In the genomic region with DNA sequence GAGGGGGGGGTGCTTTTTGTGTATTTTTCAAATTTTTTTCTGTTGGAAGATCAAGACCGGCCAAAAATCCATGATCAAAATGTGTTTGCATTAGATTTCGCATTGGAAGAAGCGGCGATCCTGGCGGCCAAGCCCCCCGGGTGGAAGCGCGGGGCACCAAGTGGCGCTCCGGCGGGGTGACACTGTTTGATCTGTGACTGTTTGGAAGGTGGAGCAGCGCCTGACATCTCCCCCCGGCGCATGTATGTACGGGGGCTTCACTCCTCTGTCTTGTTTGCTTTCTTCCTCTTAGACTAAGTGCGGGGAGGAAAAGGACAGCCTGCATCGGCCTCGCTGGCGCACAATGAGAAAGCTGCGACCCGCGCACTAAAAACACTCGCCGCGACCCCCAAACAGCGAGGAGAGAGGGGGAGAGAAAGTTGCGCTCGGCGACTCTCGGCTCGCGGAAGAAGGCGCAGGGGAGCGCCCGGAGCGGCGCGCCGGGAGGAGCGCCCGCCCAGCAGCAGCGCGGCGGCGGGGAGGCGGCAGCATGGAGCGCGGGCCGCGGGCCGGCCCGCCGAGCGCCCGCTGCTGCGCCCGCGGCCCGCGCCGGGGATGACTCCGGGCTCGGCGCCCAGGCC, we compare ENCODE assay signal across 8 cellular contexts. TPM values are rescaled to one million over a fixed set of nuclear protein-coding genes. Genes with fewer than 3 reads are reported as not detected.
DNase-seq lines count a peak whose midpoint lies in the region; ATAC-seq and TF ChIP-seq lines count a peak whose summit lies in the region.

No MANE protein-coding gene starts in this region.

- no peaks in the 10 kb centered on the region for H3K9me3 Mint-ChIP-seq in naive thymus-derived CD8-positive, alpha-beta T cell

- no peaks in the 10 kb centered on the region for H3K27me3 Mint-ChIP-seq in naive thymus-derived CD8-positive, alpha-beta T cell

- peak in 1 of 56 donors; percentile 21 for TF ChIP-seq CTCF in dorsolateral prefrontal cortex (IDR thresholded peaks at IDR 0.05 in 54 of 56, conservative IDR thresholded peaks at IDR 0.05 in 2 of 56; ENCODE audit: low read depth in 1 of 56, partially characterized antibody in 56 of 56)

- H3K9me3 ChIP-seq in BLaER1 treated with 17β-estradiol and CSF1 and Interleukin-3, amounts not matched to agents 10 nM and 100 nM (replicated peaks in 1 of 11): no peaks in the 10 kb centered on the region
- no peaks in the 10 kb centered on the region for H3K9me3 ChIP-seq in HAP-1

- H3K27ac ChIP-seq in BLaER1 treated with 17β-estradiol and CSF1 and Interleukin-3, amounts not matched to agents 10 nM and 100 nM: peak overlapping the region; percentile 38 to 99 (median 95); a peak in 21 of 22 replicates
- H3K27ac ChIP-seq in dorsolateral prefrontal cortex: peak overlapping the region; percentile 56 to 99 (median 96)

- H3K4me2 ChIP-seq in BLaER1 treated with 17β-estradiol and CSF1 and Interleukin-3, amounts not matched to agents 10 nM and 100 nM: peak overlapping the region; percentile 85 to 97 (median 92)

- in situ Hi-C loops in HAP-1 (cut with MboI; ENCODE audit: low sequenced_read_pairs): no loop called here

- POLR2A ChIA-PET in naive thymus-derived CD8-positive, alpha-beta T cell (lab: Charles Lee): interaction anchor here (0.7 to 7.3 kb wide), 12 partner anchors 10 to 613 kb away, joined by 3 to 93 read pairs (median 4); a partner anchor contains a TSS

- peak overlapping the region; percentile 94 to 100 (median 97) for H3K4me3 Mint-ChIP-seq in naive thymus-derived CD8-positive, alpha-beta T cell

- H3K9ac ChIP-seq in BLaER1 treated with 17β-estradiol and CSF1 and Interleukin-3, amounts not matched to agents 10 nM and 100 nM: peak overlapping the region; percentile 85 to 98 (median 96)

- peak; percentile 19 for ATAC-seq in naive thymus-derived CD8-positive, alpha-beta T cell
- no peak for ATAC-seq in HG02571 (IDR thresholded peaks at IDR 0.05; ENCODE audit: unreplicated experiment)

- intact Hi-C loops in dorsolateral prefrontal cortex (cut with DNase I): loop anchor here (5.0 kb wide), 1 partner anchor 36 kb away; no protein-coding TSS in a partner anchor

- H3K4me3 ChIP-seq in BLaER1 treated with 17β-estradiol and CSF1 and Interleukin-3, amounts not matched to agents 10 nM and 100 nM: peak overlapping the region; percentile 79 to 97 (median 92)
- peak overlapping the region; percentile 57 for H3K4me3 ChIP-seq in HAP-1
- peak overlapping the region; percentile 58 to 97 (median 89) for H3K4me3 ChIP-seq in dorsolateral prefrontal cortex

- peaks cover 46 to 64% (median 55%) of the 10 kb centered on the region in 10 experiments for H3K4me1 ChIP-seq in BLaER1 treated with 17β-estradiol and CSF1 and Interleukin-3, amounts not matched to agents 10 nM and 100 nM
- H3K4me1 ChIP-seq in HAP-1: peaks cover 33% of the 10 kb centered on the region

- peak in 1 of 2 experiments; percentile 36 for DNase-seq in HAP-1 (ENCODE audit: low spot score in 2 of 2)
- peak in 3 of 5 donors; percentile 13 to 26 (median 19) for DNase-seq in T-helper 1 cell
- no peak for DNase-seq in dorsolateral prefrontal cortex
- DNase-seq in naive thymus-derived CD8-positive, alpha-beta T cell: peak in 6 of 10 donors; percentile 34 to 62 (median 50)
- DNase-seq in COLO829 (ENCODE audit: low spot score): no peak
- DNase-seq in SHP77 treated with DMSO at 0.1 percent for 48 hours (lab: John Stamatoyannopoulos, UW): no peak

- H3K36me3 Mint-ChIP-seq in naive thymus-derived CD8-positive, alpha-beta T cell: peaks cover 0 to 7% (median 2%) of the 10 kb centered on the region in 3 donors

- peaks cover 20 to 50% (median 34%) of the 10 kb centered on the region in 11 experiments for H4K20me1 ChIP-seq in BLaER1 treated with 17β-estradiol and CSF1 and Interleukin-3, amounts not matched to agents 10 nM and 100 nM

- peaks cover 9 to 22% (median 20%) of the 10 kb centered on the region in 11 experiments for H3K27me3 ChIP-seq in BLaER1 treated with 17β-estradiol and CSF1 and Interleukin-3, amounts not matched to agents 10 nM and 100 nM
- H3K27me3 ChIP-seq in HAP-1 (ENCODE audit: low read depth) (no peaks in the 10 kb centered on the region), dorsolateral prefrontal cortex (no peaks in the 10 kb centered on the region)

- H3K4me1 Mint-ChIP-seq in naive thymus-derived CD8-positive, alpha-beta T cell: peaks cover 38 to 68% (median 62%) of the 10 kb centered on the region in 4 donors

- H3K36me3 ChIP-seq in BLaER1 treated with 17β-estradiol and CSF1 and Interleukin-3, amounts not matched to agents 10 nM and 100 nM: peaks cover 0 to 6% (median 0%) of the 10 kb centered on the region in 11 experiments; a peak in 1 of 22 replicates
- no peaks in the 10 kb centered on the region for H3K36me3 ChIP-seq in HAP-1 (replicated peaks)

- H3K27ac Mint-ChIP-seq in naive thymus-derived CD8-positive, alpha-beta T cell: peak overlapping the region; percentile 92 to 99 (median 96)

RNA-seq across cellular contexts. Expression of a gene that starts 0.5 kb away (rescaled TPM):
- total RNA-seq in dorsolateral prefrontal cortex: 10 to 100 TPM; 24.7 to 83.6 (median 37.5) TPM
- total RNA-seq in naive thymus-derived CD8-positive, alpha-beta T cell: 10 to 100 TPM; 32.8 to 33.6 TPM
- 1 to 10 TPM; 2.8 to 7.1 (median 3.7) TPM for polyA plus RNA-seq in naive thymus-derived CD8-positive, alpha-beta T cell

RNA-seq across cellular contexts. Expression of a gene that starts 2.2 kb away (rescaled TPM):
- total RNA-seq in dorsolateral prefrontal cortex: 10 to 100 TPM; 32.1 to 76.5 (median 56.0) TPM
- total RNA-seq in naive thymus-derived CD8-positive, alpha-beta T cell: 10 to 100 TPM; 34.7 to 35.1 TPM
- polyA plus RNA-seq in naive thymus-derived CD8-positive, alpha-beta T cell: 10 to 100 TPM; 14.7 to 28.5 (median 19.6) TPM

Comparison
In these comparisons a context has a peak if more than half of its experiments do, and no peak if none do; other contexts are left out.
1. DNase-seq: peak in T-helper 1 cell (3 of 5) and naive thymus-derived CD8-positive, alpha-beta T cell (6 of 10); none in dorsolateral prefrontal cortex (0 of 10), COLO829 (single experiment) and SHP77 treated with DMSO at 0.1 percent for 48 hours (single experiment).
2. Peak in every context shown above with its lines, with median percentiles within 50 percentile points of each other: H3K4me3 ChIP-seq.